Comparison of ENCODE assay signal across 10 cellular contexts in the genomic region with DNA sequence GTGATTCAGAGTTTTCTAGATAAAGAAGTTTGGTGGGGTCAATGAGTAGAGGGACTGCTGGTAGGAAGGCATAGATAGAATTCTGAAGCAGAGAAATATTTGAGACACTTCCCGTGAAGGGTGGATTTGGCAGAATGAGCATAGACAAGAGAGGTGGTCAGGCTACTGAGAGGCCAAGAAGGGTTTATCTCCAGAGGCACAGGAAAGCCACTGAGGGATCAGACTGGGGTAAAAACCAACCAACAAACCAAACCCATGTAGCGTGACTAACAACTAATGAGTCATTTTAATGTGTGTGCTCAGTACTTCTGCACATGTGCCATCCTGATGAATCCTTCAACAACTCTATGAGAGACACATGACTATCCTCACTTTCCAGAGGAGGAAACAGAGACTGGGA. TPM values are rescaled to one million over a fixed set of nuclear protein-coding genes. Genes with fewer than 3 reads are reported as not detected.
DNase-seq lines count a peak whose midpoint lies in the region; ATAC-seq and TF ChIP-seq lines count a peak whose summit lies in the region.
"Had no signal": no experiment of that assay in that cellular context is flagged by ENCODE, and none has a peak within 500 bp of the region (broad histone marks: within the 10 kb centered on the region; RNA-seq: fewer than 3 reads in every experiment).

No MANE protein-coding gene starts in this region.

- intact Hi-C loops in psoas muscle (cut with DNase I) = loop anchor here in 1 of 2 donors (5.0 kb wide), 2 partner anchors 116 to 119 kb away; no protein-coding TSS in a partner anchor

- H3K9me3 Mint-ChIP-seq in stimulated activated naive CD8-positive, alpha-beta T cell treated with anti-CD3 and anti-CD28 coated beads, Interleukin-15, Interleukin-2, amounts not matched to agents 100 ng/mL and 50 ng/mL, for 24 hours = no peaks in the 10 kb centered on the region
- no peaks in the 10 kb centered on the region for H3K9me3 Mint-ChIP-seq in stimulated activated naive CD8-positive, alpha-beta T cell treated with anti-CD3 and anti-CD28 coated beads, Interleukin-15, amount 100 ng/mL, for 72 hours
- H3K9me3 Mint-ChIP-seq: CD4-positive, alpha-beta T cell; effector memory CD8-positive, alpha-beta T cell had no signal

- no peaks in the 10 kb centered on the region for H3K36me3 Mint-ChIP-seq in stimulated activated naive CD8-positive, alpha-beta T cell treated with anti-CD3 and anti-CD28 coated beads, Interleukin-15, Interleukin-2, amounts not matched to agents 100 ng/mL and 50 ng/mL, for 24 hours (ENCODE audit: low read depth)

- no peak overlapping the region for H3K4me3 Mint-ChIP-seq in stimulated activated naive CD8-positive, alpha-beta T cell treated with anti-CD3 and anti-CD28 coated beads, Interleukin-15, Interleukin-2, amounts not matched to agents 100 ng/mL and 50 ng/mL, for 24 hours
- H3K4me3 Mint-ChIP-seq in stimulated activated naive CD8-positive, alpha-beta T cell treated with anti-CD3 and anti-CD28 coated beads, Interleukin-15, amount 100 ng/mL, for 72 hours = no peak overlapping the region
- H3K4me3 Mint-ChIP-seq: CD4-positive, alpha-beta T cell; effector memory CD8-positive, alpha-beta T cell had no signal

- no peak for TF ChIP-seq CTCF in psoas muscle (IDR thresholded peaks at IDR 0.05)

- no peak overlapping the region for H3K4me3 ChIP-seq in psoas muscle

- no peak overlapping the region for H3K27ac ChIP-seq in psoas muscle

- H3K4me1 Mint-ChIP-seq in stimulated activated naive CD8-positive, alpha-beta T cell treated with anti-CD3 and anti-CD28 coated beads, Interleukin-15, Interleukin-2, amounts not matched to agents 100 ng/mL and 50 ng/mL, for 24 hours (ENCODE audit: low read depth) = peaks cover 18% of the 10 kb centered on the region
- peaks cover 13% of the 10 kb centered on the region for H3K4me1 Mint-ChIP-seq in stimulated activated naive CD8-positive, alpha-beta T cell treated with anti-CD3 and anti-CD28 coated beads, Interleukin-15, amount 100 ng/mL, for 72 hours

- no peak for ATAC-seq in stimulated activated naive CD8-positive, alpha-beta T cell treated with anti-CD3 and anti-CD28 coated beads, Interleukin-15, amount 100 ng/mL, for 72 hours
- ATAC-seq in SK-N-SH treated with all-trans-retinoic acid at 6 μM for 48 hours = peak; percentile 20; the same call in 2 of the 3 replicates
- ATAC-seq in psoas muscle = no peak
- ATAC-seq in GM21786 (IDR thresholded peaks at IDR 0.05; ENCODE audit: unreplicated experiment) = no peak
- ATAC-seq: effector memory CD8-positive, alpha-beta T cell had no signal

- WGBS in psoas muscle, 3 donors = 60 to 85% (median 71%) methylated on average over 2 of the region's 2 CpGs

- no peaks in the 10 kb centered on the region for H3K9me3 ChIP-seq in psoas muscle

- no peaks in the 10 kb centered on the region for H3K27me3 ChIP-seq in psoas muscle (ENCODE audit: insufficient read depth in 3 of 3, low read length in 2 of 3)

- no peaks in the 10 kb centered on the region for H3K36me3 ChIP-seq in psoas muscle (ENCODE audit: insufficient read depth in 1 of 2, low read depth in 1 of 2)

- peaks cover 18% of the 10 kb centered on the region for H3K4me1 ChIP-seq in psoas muscle

- H3K27ac Mint-ChIP-seq in stimulated activated naive CD8-positive, alpha-beta T cell treated with anti-CD3 and anti-CD28 coated beads, Interleukin-15, Interleukin-2, amounts not matched to agents 100 ng/mL and 50 ng/mL, for 24 hours = peak overlapping the region; percentile 71
- H3K27ac Mint-ChIP-seq in stimulated activated naive CD8-positive, alpha-beta T cell treated with anti-CD3 and anti-CD28 coated beads, Interleukin-15, amount 100 ng/mL, for 72 hours = no peak overlapping the region
- H3K27ac Mint-ChIP-seq: CD4-positive, alpha-beta T cell; effector memory CD8-positive, alpha-beta T cell had no signal

- H3K27me3 Mint-ChIP-seq in stimulated activated naive CD8-positive, alpha-beta T cell treated with anti-CD3 and anti-CD28 coated beads, Interleukin-15, Interleukin-2, amounts not matched to agents 100 ng/mL and 50 ng/mL, for 24 hours = peaks cover 15% of the 10 kb centered on the region
- H3K27me3 Mint-ChIP-seq in stimulated activated naive CD8-positive, alpha-beta T cell treated with anti-CD3 and anti-CD28 coated beads, Interleukin-15, amount 100 ng/mL, for 72 hours = no peaks in the 10 kb centered on the region

- DNase-seq in stimulated activated naive CD8-positive, alpha-beta T cell treated with anti-CD3 and anti-CD28 coated beads, Interleukin-15, amount 100 ng/mL, for 72 hours = no peak
- DNase-seq in glomerular visceral epithelial cell (ENCODE audit: extremely low spot score) (peak; percentile 91), T-helper 1 cell (no peak), DMS79 (lab: John Stamatoyannopoulos, UW) (no peak), psoas muscle (no peak)
- DNase-seq: CD4-positive, alpha-beta T cell; effector memory CD8-positive, alpha-beta T cell had no signal

TF ChIP-seq in SK-N-SH treated with all-trans-retinoic acid at 6 μM for 48 hours, 23 proteins besides CTCF, POLR2A, EP300 and RAD21 (continues in another document):
- TF ChIP-seq CSDC2 (CRISPR knock-in tag; IDR thresholded peaks at IDR 0.05) = no peak
- no peak for TF ChIP-seq TOX (CRISPR knock-in tag; IDR thresholded peaks at IDR 0.05; ENCODE audit: borderline replicate concordance)
- no peak for TF ChIP-seq PATZ1 (CRISPR knock-in tag; IDR thresholded peaks at IDR 0.05; ENCODE audit: borderline replicate concordance)
- no peak for TF ChIP-seq ZNF70 (CRISPR knock-in tag; IDR thresholded peaks at IDR 0.05)
- no peak for TF ChIP-seq TCF4 (CRISPR knock-in tag; IDR thresholded peaks at IDR 0.05; ENCODE audit: borderline replicate concordance)
- no peak for TF ChIP-seq ZNF565 (CRISPR knock-in tag; conservative IDR thresholded peaks at IDR 0.05; ENCODE audit: low read depth)
- TF ChIP-seq ARNTL (CRISPR knock-in tag; IDR thresholded peaks at IDR 0.05; ENCODE audit: borderline replicate concordance, low read depth) = no peak
- no peak for TF ChIP-seq ISL1 (CRISPR knock-in tag; IDR thresholded peaks at IDR 0.05)
- TF ChIP-seq CSRNP3 (CRISPR knock-in tag; IDR thresholded peaks at IDR 0.05) = no peak
- TF ChIP-seq RARB (CRISPR knock-in tag; IDR thresholded peaks at IDR 0.05) = no peak
- TF ChIP-seq SNAI2 (CRISPR knock-in tag; IDR thresholded peaks at IDR 0.05) = no peak
- TF ChIP-seq GLIS3 (CRISPR knock-in tag; IDR thresholded peaks at IDR 0.05) = no peak
- no peak for TF ChIP-seq ESRRG (CRISPR knock-in tag; IDR thresholded peaks at IDR 0.05)
- TF ChIP-seq, protein P1, sequence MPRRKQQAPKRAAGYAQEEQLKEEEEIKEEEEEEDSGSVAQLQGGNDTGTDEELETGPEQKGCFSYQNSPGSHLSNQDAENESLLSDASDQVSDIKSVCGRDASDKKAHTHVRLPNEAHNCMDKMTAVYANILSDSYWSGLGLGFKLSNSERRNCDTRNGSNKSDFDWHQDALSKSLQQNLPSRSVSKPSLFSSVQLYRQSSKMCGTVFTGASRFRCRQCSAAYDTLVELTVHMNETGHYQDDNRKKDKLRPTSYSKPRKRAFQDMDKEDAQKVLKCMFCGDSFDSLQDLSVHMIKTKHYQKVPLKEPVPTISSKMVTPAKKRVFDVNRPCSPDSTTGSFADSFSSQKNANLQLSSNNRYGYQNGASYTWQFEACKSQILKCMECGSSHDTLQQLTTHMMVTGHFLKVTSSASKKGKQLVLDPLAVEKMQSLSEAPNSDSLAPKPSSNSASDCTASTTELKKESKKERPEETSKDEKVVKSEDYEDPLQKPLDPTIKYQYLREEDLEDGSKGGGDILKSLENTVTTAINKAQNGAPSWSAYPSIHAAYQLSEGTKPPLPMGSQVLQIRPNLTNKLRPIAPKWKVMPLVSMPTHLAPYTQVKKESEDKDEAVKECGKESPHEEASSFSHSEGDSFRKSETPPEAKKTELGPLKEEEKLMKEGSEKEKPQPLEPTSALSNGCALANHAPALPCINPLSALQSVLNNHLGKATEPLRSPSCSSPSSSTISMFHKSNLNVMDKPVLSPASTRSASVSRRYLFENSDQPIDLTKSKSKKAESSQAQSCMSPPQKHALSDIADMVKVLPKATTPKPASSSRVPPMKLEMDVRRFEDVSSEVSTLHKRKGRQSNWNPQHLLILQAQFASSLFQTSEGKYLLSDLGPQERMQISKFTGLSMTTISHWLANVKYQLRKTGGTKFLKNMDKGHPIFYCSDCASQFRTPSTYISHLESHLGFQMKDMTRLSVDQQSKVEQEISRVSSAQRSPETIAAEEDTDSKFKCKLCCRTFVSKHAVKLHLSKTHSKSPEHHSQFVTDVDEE (CRISPR knock-in tag; IDR thresholded peaks at IDR 0.05) = no peak
- TF ChIP-seq OSR1 (CRISPR knock-in tag; IDR thresholded peaks at IDR 0.05) = no peak
- no peak for TF ChIP-seq ZFP3 (CRISPR knock-in tag; IDR thresholded peaks at IDR 0.05)
- TF ChIP-seq ZFP30 (CRISPR knock-in tag; IDR thresholded peaks at IDR 0.05) = no peak

RNA-seq across cellular contexts. Expression of gene SERP2, which starts 60.0 kb away (rescaled TPM):
- total RNA-seq in psoas muscle = 1 to 10 TPM in 2 of 4 donors, under 1 TPM in 2; 0.57 to 1.2 (median 0.95) TPM
- polyA plus RNA-seq in psoas muscle = 1 to 10 TPM in 2 of 3 donors, under 1 TPM in 1; 0.82 to 1.8 (median 1.4) TPM
- total RNA-seq: CD4-positive, alpha-beta T cell had no signal
